ENCODE assay signal across 13 cellular contexts in genomic region chr6:134619789-134620188, GRCh38.
DNase-seq lines count a peak whose midpoint lies in the region; ATAC-seq, FAIRE-seq and TF ChIP-seq lines count a peak whose summit lies in the region.
"Had no signal": no experiment of that assay in that cellular context is flagged by ENCODE, and none has a peak within 500 bp of the region (broad histone marks: within the 10 kb centered on the region; RNA-seq: fewer than 3 reads in every experiment).

No MANE protein-coding gene starts in this region.

- no peaks in the 10 kb centered on the region for H3K36me3 ChIP-seq in kidney (ENCODE audit: control insufficient read depth in 1 of 2, insufficient read depth in 2 of 2, low read length in 2 of 2)
- H3K36me3 ChIP-seq: uterus had no signal

- no peak overlapping the region for H3K9ac ChIP-seq in kidney (ENCODE audit: low read length in 2 of 2)

- H3K27ac ChIP-seq in right cardiac atrium (ENCODE audit: low read length) (no peak overlapping the region), kidney (ENCODE audit: low read depth in 2 of 2, low read length in 2 of 2) (no peak overlapping the region)
- H3K27ac ChIP-seq: uterus had no signal

- H3K36me3 Mint-ChIP-seq in HFFc6 (ENCODE audit: low read depth), result no peaks in the 10 kb centered on the region
- H3K36me3 Mint-ChIP-seq: activated naive CD4-positive, alpha-beta T cell treated with anti-CD3 and anti-CD28 coated beads, Interleukin-2, amount 10 ng/mL, durations not matched to agents 7 days and 5 days had no signal

- intact Hi-C loops in right cardiac atrium (cut with DNase I) (no loop called here), kidney (cut with DNase I) (no loop called here)

- H3K9me3 ChIP-seq in right cardiac atrium (ENCODE audit: control insufficient read depth, low read length) (no peaks in the 10 kb centered on the region), kidney (ENCODE audit: control insufficient read depth in 1 of 2, low read length in 2 of 2) (no peaks in the 10 kb centered on the region)
- H3K9me3 ChIP-seq: uterus had no signal

- FAIRE-seq in kidney (lab: Jason Lieb, UNC), result no peak

- peak; percentile 40 to 74 for ATAC-seq in right cardiac atrium

- WGBS in right cardiac atrium, result 68% methylated on average over 4 of the region's 4 CpGs

- peak; percentile 54 for DNase-seq in A172 (ENCODE audit: low spot score)
- DNase-seq in HFFc6, result peak; percentile 80
- DNase-seq in astrocyte of the cerebellum (ENCODE audit: low read depth), result peak; percentile 91
- DNase-seq in right cardiac atrium, result no peak
- no peak for DNase-seq in stimulated activated CD4-positive, alpha-beta T cell treated with anti-CD3 and anti-CD28 coated beads, Interleukin-4, amount 100 ng/mL, for 1 hour
- DNase-seq in NCI-H1436 treated with DMSO at 0.1 percent for 48 hours (lab: John Stamatoyannopoulos, UW), result no peak
- DNase-seq in kidney, result no peak
- DNase-seq in COR-L47 (lab: John Stamatoyannopoulos, UW), result no peak
- DNase-seq: activated naive CD4-positive, alpha-beta T cell treated with anti-CD3 and anti-CD28 coated beads, Interleukin-2, amount 10 ng/mL, durations not matched to agents 7 days and 5 days; GDM1; NCI-H187 treated with DMSO at 0.1 percent for 48 hours; uterus had no signal

- in situ Hi-C loops in astrocyte of the cerebellum (cut with HindIII; ENCODE audit: low sequenced_read_pairs), result no loop called here

- H3K4me3 Mint-ChIP-seq in HFFc6, result no peak overlapping the region
- H3K4me3 Mint-ChIP-seq: activated naive CD4-positive, alpha-beta T cell treated with anti-CD3 and anti-CD28 coated beads, Interleukin-2, amount 10 ng/mL, durations not matched to agents 7 days and 5 days; T-helper 2 cell treated with Interferon-gamma antibody and Interleukin-4, amounts not matched to agents 5 μg/mL and 100 μg/mL, for 36 hours had no signal

- no peaks in the 10 kb centered on the region for H3K27me3 ChIP-seq in right cardiac atrium (ENCODE audit: control insufficient read depth, insufficient read depth)
- H3K27me3 ChIP-seq: uterus had no signal

- TF ChIP-seq CTCF in HFFc6 (IDR thresholded peaks at IDR 0.05), result no peak
- TF ChIP-seq CTCF in astrocyte of the cerebellum (IDR thresholded peaks at IDR 0.05; ENCODE audit: low read depth, low read length, missing control alignments), result no peak
- TF ChIP-seq CTCF in kidney (IDR thresholded peaks at IDR 0.05; ENCODE audit: borderline replicate concordance, extremely low read depth, insufficient read depth), result no peak

- no peaks in the 10 kb centered on the region for H3K9me3 Mint-ChIP-seq in HFFc6
- H3K9me3 Mint-ChIP-seq: activated naive CD4-positive, alpha-beta T cell treated with anti-CD3 and anti-CD28 coated beads, Interleukin-2, amount 10 ng/mL, durations not matched to agents 7 days and 5 days; T-helper 2 cell treated with Interferon-gamma antibody and Interleukin-4, amounts not matched to agents 5 μg/mL and 100 μg/mL, for 36 hours had no signal

- peaks cover 3% of the 10 kb centered on the region; the same call in 1 of the 2 replicates for H3K27me3 Mint-ChIP-seq in HFFc6 (ENCODE audit: insufficient read depth)

- H3K4me3 ChIP-seq in astrocyte of the cerebellum (ENCODE audit: low read depth, low read length) (no peak overlapping the region), right cardiac atrium (ENCODE audit: low read length) (no peak overlapping the region), kidney (ENCODE audit: low read length in 2 of 2) (no peak overlapping the region)
- H3K4me3 ChIP-seq: uterus had no signal

- H3K4me1 ChIP-seq in right cardiac atrium (ENCODE audit: control insufficient read depth, insufficient read depth, low read length) (peaks cover 2% of the 10 kb centered on the region), kidney (ENCODE audit: control insufficient read depth in 1 of 2, insufficient read depth in 1 of 2, low read depth in 1 of 2, low read length in 2 of 2) (no peaks in the 10 kb centered on the region)
- H3K4me1 ChIP-seq: uterus had no signal

- peaks cover 34% of the 10 kb centered on the region for H3K4me1 Mint-ChIP-seq in HFFc6 (ENCODE audit: low read depth)
- H3K4me1 Mint-ChIP-seq: activated naive CD4-positive, alpha-beta T cell treated with anti-CD3 and anti-CD28 coated beads, Interleukin-2, amount 10 ng/mL, durations not matched to agents 7 days and 5 days had no signal

- H3K27ac Mint-ChIP-seq in HFFc6, result no peak overlapping the region
- H3K27ac Mint-ChIP-seq: activated naive CD4-positive, alpha-beta T cell treated with anti-CD3 and anti-CD28 coated beads, Interleukin-2, amount 10 ng/mL, durations not matched to agents 7 days and 5 days; T-helper 2 cell treated with Interferon-gamma antibody and Interleukin-4, amounts not matched to agents 5 μg/mL and 100 μg/mL, for 36 hours had no signal

Comparison
In these comparisons a context has a peak if more than half of its experiments do, and no peak if none do; other contexts are left out.
1. DNase-seq: peak in A172 (single experiment), HFFc6 (single experiment) and astrocyte of the cerebellum (single experiment); none in right cardiac atrium (0 of 3), stimulated activated CD4-positive, alpha-beta T cell treated with anti-CD3 and anti-CD28 coated beads, Interleukin-4, amount 100 ng/mL, for 1 hour (single experiment), NCI-H1436 treated with DMSO at 0.1 percent for 48 hours (single experiment), kidney (single experiment) and COR-L47 (single experiment).